In the genomic region with DNA sequence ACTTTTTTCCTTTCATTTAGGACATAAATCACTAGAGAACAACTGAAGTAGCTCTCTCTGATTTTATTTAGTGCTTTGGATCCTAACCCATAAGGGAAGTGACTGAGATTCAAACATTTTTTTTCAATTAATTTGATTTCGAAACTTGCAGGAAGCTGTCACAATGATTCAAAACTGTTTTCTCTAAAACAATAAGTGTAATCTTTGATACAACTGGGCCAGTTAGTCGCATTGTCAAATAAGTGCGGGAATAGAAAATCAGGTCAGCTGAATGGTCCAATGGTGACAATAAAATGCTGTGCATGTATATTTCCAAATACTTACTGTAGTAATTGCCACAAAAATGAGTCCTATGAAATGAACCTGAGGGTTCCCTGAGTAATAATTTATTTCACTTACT, we compare ENCODE assay signal across 15 cellular contexts.
DNase-seq lines count a peak whose midpoint lies in the region; ATAC-seq and TF ChIP-seq lines count a peak whose summit lies in the region.
"Had no signal": no experiment of that assay in that cellular context is flagged by ENCODE, and none has a peak within 500 bp of the region (broad histone marks: within the 10 kb centered on the region; RNA-seq: fewer than 3 reads in every experiment).

No MANE protein-coding gene starts in this region.

- H3K4me3 ChIP-seq in foreskin fibroblast (ENCODE audit: low read depth in 1 of 2, low read length in 2 of 2) (no peak overlapping the region), HAP-1 (no peak overlapping the region)
- H3K4me3 ChIP-seq: GM23338 had no signal

- DNase-seq in AG20443 (ENCODE audit: low spot score) (peak; percentile 27), HS-5 (ENCODE audit: low read depth) (peak; percentile 35), dermis blood vessel endothelial cell (peak; percentile 44), foreskin fibroblast (peak; percentile 28 to 70), HAP-1 (ENCODE audit: low spot score in 2 of 2) (no peak), MV-4-11 (lab: John Stamatoyannopoulos, UW) (no peak)
- DNase-seq in activated CD4-positive, alpha-beta T cell treated with anti-CD3 and anti-CD28 coated beads, Interleukin-2, amount 50 U/mL, for 4 hours, result no peak
- DNase-seq: AML-193, DMS53, Karpas-422, NCI-H1436, NCI-H2029 treated with DMSO at 0.1 percent for 48 hours, NCI-H510A treated with DMSO at 0.1 percent for 48 hours had no signal

- no peaks in the 10 kb centered on the region for H3K4me1 ChIP-seq in HAP-1

- H3K9me3 ChIP-seq in HAP-1, result no peaks in the 10 kb centered on the region

- H3K36me3 ChIP-seq in HAP-1 (replicated peaks), result no peaks in the 10 kb centered on the region

- no peak for ATAC-seq in GM21717 (IDR thresholded peaks at IDR 0.05; ENCODE audit: unreplicated experiment)
- ATAC-seq: GM23338 had no signal

- TF ChIP-seq CTCF in foreskin fibroblast (IDR thresholded peaks at IDR 0.05; ENCODE audit: low read depth, low read length), result no peak

- in situ Hi-C loops in HAP-1 (cut with MboI; ENCODE audit: low sequenced_read_pairs), result no loop called here

- H3K27me3 ChIP-seq in HAP-1 (ENCODE audit: low read depth), result no peaks in the 10 kb centered on the region

Comparison
In these comparisons a context has a peak if more than half of its experiments do, and no peak if none do; other contexts are left out.
1. DNase-seq: peak in AG20443 (single experiment), HS-5 (single experiment), dermis blood vessel endothelial cell (single experiment) and foreskin fibroblast (2 of 2); none in activated CD4-positive, alpha-beta T cell treated with anti-CD3 and anti-CD28 coated beads, Interleukin-2, amount 50 U/mL, for 4 hours (0 of 2), HAP-1 (0 of 2) and MV-4-11 (single experiment).